In genomic region chr12:46903058-46903457, GRCh38 we compare ENCODE assay signal across 7 cellular contexts.
"Had no signal": no experiment of that assay in that cellular context is flagged by ENCODE, and none has a peak within 500 bp of the region (broad histone marks: within the 10 kb centered on the region; RNA-seq: fewer than 3 reads in every experiment).

No MANE protein-coding gene starts in this region.

- H3K27ac ChIP-seq: GM23248, HL-60 had no signal

- H2AFZ ChIP-seq: GM23248 had no signal

- DNase-seq: GM23248, GOT3, H9, HCEC 1CT, KBM-7 had no signal

- H3K9ac ChIP-seq: GM23248 had no signal

- ATAC-seq: HepG2 had no signal

- H3K4me3 ChIP-seq: GM23248 had no signal
